Comparison of ENCODE assay signal across 32 cellular contexts in genomic region chr1:236440373-236440772, GRCh38. TPM values are rescaled to one million over a fixed set of nuclear protein-coding genes. Genes with fewer than 3 reads are reported as not detected.
"Had no signal": no experiment of that assay in that cellular context is flagged by ENCODE, and none has a peak within 500 bp of the region (broad histone marks: within the 10 kb centered on the region; RNA-seq: fewer than 3 reads in every experiment).

No MANE protein-coding gene starts in this region.

- H3K27ac ChIP-seq: adrenal gland, body of pancreas, brain microvascular endothelial cell, breast epithelium, VCaP had no signal

- ATAC-seq: activated CD8-positive, alpha-beta T cell treated with anti-CD3 and anti-CD28 coated beads for 36 hours; activated naive CD4-positive, alpha-beta T cell treated with anti-CD3 and anti-CD28 coated beads, Interleukin-2, amount 50 U/mL, for 72 hours; activated T-cell treated with anti-CD3 and anti-CD28 coated beads, Interleukin-2, amount 50 U/mL, for 4 hours; activated T-cell treated with anti-CD3 and anti-CD28 coated beads, Interleukin-2, amount 50 U/mL, for 72 hours; activated T-helper 17 cell treated with anti-CD3 and anti-CD28 coated beads, Interleukin-2, amount 50 U/mL, for 72 hours; body of pancreas had no signal

- H3K9me3 ChIP-seq: adrenal gland, body of pancreas had no signal

- H3K36me3 ChIP-seq: adrenal gland, brain microvascular endothelial cell, breast epithelium had no signal

- FAIRE-seq: astrocyte had no signal

- H3K27me3 ChIP-seq: adrenal gland, body of pancreas, brain microvascular endothelial cell, breast epithelium had no signal

- H3K4me3 ChIP-seq: adrenal gland, body of pancreas, breast epithelium had no signal

- DNase-seq: activated B cell treated with CpG ODN at 0.5 μM for 24 hours; activated CD4-positive, alpha-beta memory T cell treated with anti-CD3 and anti-CD28 coated beads for 36 hours; activated CD4-positive, alpha-beta T cell treated with anti-CD3 and anti-CD28 coated beads for 4 hours; activated CD4-positive, alpha-beta T cell treated with anti-CD3 and anti-CD28 coated beads, Interleukin-2, amount 10 ng/mL, durations not matched to agents 24 days and 14 days; activated CD4-positive, alpha-beta T cell treated with anti-CD3 and anti-CD28 coated beads, Interleukin-2, amount 50 U/mL, for 1 hour; activated CD4-positive, alpha-beta T cell treated with anti-CD3 and anti-CD28 coated beads, Interleukin-2, amount 50 U/mL, for 4 hours; activated CD4-positive, CD25-positive, alpha-beta regulatory T cell treated with anti-CD3 and anti-CD28 coated beads, Interleukin-2, amount 50 U/mL, for 72 hours; activated CD8-positive, alpha-beta memory T cell treated with anti-CD3 and anti-CD28 coated beads, Interleukin-2, amount 50 U/mL, for 4 hours; activated CD8-positive, alpha-beta T cell treated with anti-CD3 and anti-CD28 coated beads for 36 hours; activated effector memory CD4-positive, alpha-beta T cell treated with anti-CD3 and anti-CD28 coated beads, Interleukin-2, amount 50 U/mL, for 16 hours; activated gamma-delta T cell treated with Interleukin-2 at 50 U/mL for 16 hours; activated naive CD4-positive, alpha-beta T cell; activated naive CD4-positive, alpha-beta T cell treated with anti-CD3 and anti-CD28 coated beads for 36 hours; activated naive CD4-positive, alpha-beta T cell treated with anti-CD3 and anti-CD28 coated beads, Interleukin-2, amount 50 U/mL, for 16 hours; activated naive CD8-positive, alpha-beta T cell treated with anti-CD3 and anti-CD28 coated beads for 36 hours; activated T-cell treated with anti-CD3 and anti-CD28 coated beads for 4 hours; activated T-cell treated with anti-CD3 and anti-CD28 coated beads, Interleukin-2, amount 50 U/mL, for 1 hour; activated T-cell treated with anti-CD3 and anti-CD28 coated beads, Interleukin-2, amount 50 U/mL, for 4 hours; activated T-cell treated with anti-CD3 and anti-CD28 coated beads, Interleukin-2, amount 50 U/mL, for 72 hours; adrenal gland; amniotic stem cell; aorta; body of pancreas; brain microvascular endothelial cell; central memory CD4-positive, alpha-beta T cell; T-helper 2 cell; T-helper 9 cell had no signal

- H3K4me1 ChIP-seq: adrenal gland, body of pancreas, breast epithelium had no signal

RNA-seq across cellular contexts. Expression of gene EDARADD, which starts 46.3 kb away (rescaled TPM):
- total RNA-seq: activated B cell treated with CpG ODN at 0.5 μM for 24 hours had no signal
